In genomic region chr5:143154495-143155375, GRCh38 we compare ENCODE assay signal across 1 cellular context.
TF ChIP-seq lines count a peak whose summit lies in the region.

No MANE protein-coding gene starts in this region.

TF ChIP-seq in A549, 52 proteins besides CTCF, POLR2A, EP300 and RAD21 (continued from another document):
- TF ChIP-seq ELK1 (IDR thresholded peaks at IDR 0.05; ENCODE audit: low read depth, low read length), result no peak
- TF ChIP-seq EHF (CRISPR knock-in tag; IDR thresholded peaks at IDR 0.05), result no peak
- no peak for TF ChIP-seq CHD2 (IDR thresholded peaks at IDR 0.05; ENCODE audit: low read length, partially characterized antibody)
